9 cellular contexts compared by ENCODE assay signal in the genomic region with DNA sequence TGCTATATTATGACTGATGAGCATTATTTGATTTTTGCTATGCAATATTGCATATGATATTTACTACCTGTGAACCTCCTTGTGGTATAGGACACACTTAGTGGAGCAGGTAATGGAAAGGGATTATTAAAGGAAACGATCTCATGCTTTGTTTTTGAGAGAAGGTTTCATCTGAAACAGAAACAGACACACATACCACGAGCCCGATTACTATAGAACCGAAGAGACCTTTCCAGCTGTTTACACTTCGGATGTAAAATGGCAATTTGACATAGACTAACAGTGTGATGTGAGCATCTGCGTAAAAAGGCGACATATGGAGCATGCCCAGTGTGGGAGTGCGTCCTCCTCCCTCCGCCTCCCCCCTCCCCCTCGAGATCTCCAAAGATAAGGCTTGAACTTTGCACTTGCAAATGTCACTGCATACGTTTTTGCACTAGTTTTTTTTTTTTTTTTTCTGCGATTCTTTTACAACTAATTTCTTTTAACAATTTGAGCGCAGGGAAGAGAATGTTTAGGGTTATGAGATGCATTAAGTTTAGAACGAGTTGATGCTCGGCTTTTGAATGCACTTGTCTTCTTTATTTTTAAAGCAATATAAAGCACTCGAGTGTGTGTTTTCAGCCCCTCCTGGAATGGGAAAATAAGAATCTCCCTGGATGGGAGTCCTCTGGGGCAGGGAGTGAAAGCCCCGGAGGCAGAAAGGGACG.
DNase-seq lines count a peak whose midpoint lies in the region; ATAC-seq, FAIRE-seq and TF ChIP-seq lines count a peak whose summit lies in the region.
"Had no signal": no experiment of that assay in that cellular context is flagged by ENCODE, and none has a peak within 500 bp of the region (broad histone marks: within the 10 kb centered on the region; RNA-seq: fewer than 3 reads in every experiment).

No MANE protein-coding gene starts in this region.

- no peaks in the 10 kb centered on the region for H3K9me3 Mint-ChIP-seq in activated naive CD8-positive, alpha-beta T cell treated with anti-CD3 and anti-CD28 coated beads, Interleukin-2, amount 50 U/mL, for 24 hours
- H3K9me3 Mint-ChIP-seq: central memory CD8-positive, alpha-beta T cell had no signal

- H3K9me3 ChIP-seq in HUES64 (ENCODE audit: insufficient read depth, low read depth, low read length) (no peaks in the 10 kb centered on the region), lower lobe of right lung (no peaks in the 10 kb centered on the region)

- peak overlapping the region; percentile 42; the same call in 1 of the 2 replicates for H3K9ac ChIP-seq in HUES64 (ENCODE audit: low read depth, low read length)

- DNase-seq in activated naive CD8-positive, alpha-beta T cell treated with anti-CD3 and anti-CD28 coated beads, Interleukin-2, amount 50 U/mL, for 24 hours, result no peak
- no peak for DNase-seq in lower lobe of right lung
- DNase-seq in glomerular visceral epithelial cell (ENCODE audit: extremely low spot score), result no peak
- DNase-seq in GM12891 (ENCODE audit: insufficient read length, low spot score), result no peak

- ATAC-seq in GM18870 (IDR thresholded peaks at IDR 0.05; ENCODE audit: unreplicated experiment) (peak; percentile 66), lower lobe of right lung (peak; percentile 41 to 52), HG03342 (IDR thresholded peaks at IDR 0.05; ENCODE audit: unreplicated experiment) (no peak)
- ATAC-seq in activated naive CD8-positive, alpha-beta T cell treated with anti-CD3 and anti-CD28 coated beads, Interleukin-2, amount 50 U/mL, for 24 hours, result peak; percentile 43

- peaks cover 5% of the 10 kb centered on the region for H3K4me1 Mint-ChIP-seq in activated naive CD8-positive, alpha-beta T cell treated with anti-CD3 and anti-CD28 coated beads, Interleukin-2, amount 50 U/mL, for 24 hours

- H3K36me3 Mint-ChIP-seq in activated naive CD8-positive, alpha-beta T cell treated with anti-CD3 and anti-CD28 coated beads, Interleukin-2, amount 50 U/mL, for 24 hours (ENCODE audit: low read depth), result no peaks in the 10 kb centered on the region

- TF ChIP-seq CTCF in 22Rv1 (IDR thresholded peaks at IDR 0.05), result no peak
- no peak for TF ChIP-seq CTCF in lower lobe of right lung (IDR thresholded peaks at IDR 0.05)

- intact Hi-C loops in lower lobe of right lung (cut with DNase I), result no loop called here

- 9% methylated on average over 17 of the region's 18 CpGs for WGBS in HUES64

- peaks cover 13% of the 10 kb centered on the region for H3K27me3 ChIP-seq in HUES64 (ENCODE audit: insufficient read depth, low read length)
- H3K27me3 ChIP-seq in lower lobe of right lung (ENCODE audit: low read depth), result peaks cover 3% of the 10 kb centered on the region

- H3K27me3 Mint-ChIP-seq in activated naive CD8-positive, alpha-beta T cell treated with anti-CD3 and anti-CD28 coated beads, Interleukin-2, amount 50 U/mL, for 24 hours, result peaks cover 3% of the 10 kb centered on the region

- H3K27ac Mint-ChIP-seq in activated naive CD8-positive, alpha-beta T cell treated with anti-CD3 and anti-CD28 coated beads, Interleukin-2, amount 50 U/mL, for 24 hours, result no peak overlapping the region

- H3K4me3 ChIP-seq in HUES64 (ENCODE audit: low read length), result peak overlapping the region; percentile 65
- peak overlapping the region; percentile 23 for H3K4me3 ChIP-seq in lower lobe of right lung

- TF ChIP-seq POLR2A in GM12891 (IDR thresholded peaks at IDR 0.05; ENCODE audit: low read depth, low read length), result no peak

- H3K4me1 ChIP-seq in HUES64 (ENCODE audit: insufficient read depth, low read length), result no peaks in the 10 kb centered on the region
- H3K4me1 ChIP-seq in lower lobe of right lung, result peaks cover 6% of the 10 kb centered on the region

- H3K4me3 Mint-ChIP-seq in activated naive CD8-positive, alpha-beta T cell treated with anti-CD3 and anti-CD28 coated beads, Interleukin-2, amount 50 U/mL, for 24 hours, result peak overlapping the region; percentile 41
- H3K4me3 Mint-ChIP-seq: central memory CD8-positive, alpha-beta T cell had no signal

- no peak for FAIRE-seq in GM12891 (lab: Jason Lieb, UNC)

- H3K27ac ChIP-seq in 22Rv1, result peak overlapping the region; percentile 88
- H3K27ac ChIP-seq in HUES64 (ENCODE audit: low read depth, low read length), result no peak overlapping the region
- no peak overlapping the region for H3K27ac ChIP-seq in lower lobe of right lung

- H3K36me3 ChIP-seq in HUES64 (ENCODE audit: insufficient read depth, low read length) (no peaks in the 10 kb centered on the region), lower lobe of right lung (no peaks in the 10 kb centered on the region)

TF ChIP-seq in GM12891, 5 proteins besides CTCF, POLR2A, EP300 and RAD21:
- TF ChIP-seq PAX5 (IDR thresholded peaks at IDR 0.05; ENCODE audit: insufficient read depth, low read length, severe bottlenecking) (no peak), POU2F2 (IDR thresholded peaks at IDR 0.05; ENCODE audit: low read depth, low read length) (no peak), SPI1 (IDR thresholded peaks at IDR 0.05; ENCODE audit: low read depth, low read length) (no peak), POLR2AphosphoS5 (IDR thresholded peaks at IDR 0.05; ENCODE audit: low read depth, low read length) (no peak), TAF1 (IDR thresholded peaks at IDR 0.05; ENCODE audit: low read depth, low read length) (no peak)
